6 cellular contexts compared by ENCODE assay signal in genomic region chr7:99657879-99658278, GRCh38. TPM values are rescaled to one million over a fixed set of nuclear protein-coding genes. Genes with fewer than 3 reads are reported as not detected.
"Had no signal": no experiment of that assay in that cellular context is flagged by ENCODE, and none has a peak within 500 bp of the region (broad histone marks: within the 10 kb centered on the region; RNA-seq: fewer than 3 reads in every experiment).

No MANE protein-coding gene starts in this region.

RNA-seq across cellular contexts. Expression of gene CYP3A5, which starts 21.9 kb away (rescaled TPM):
- total RNA-seq: activated naive CD8-positive, alpha-beta T cell treated with anti-CD3 and anti-CD28 coated beads for 36 hours; activated naive CD8-positive, alpha-beta T cell treated with anti-CD3 and anti-CD28 coated beads, Interleukin-2, amount 10 ng/mL, durations not matched to agents 7 days and 5 days; activated T-helper 1 cell treated with anti-CD3 and anti-CD28 coated beads, Interleukin-12 subunit alpha, Interleukin-12 subunit beta, Interleukin-2, Interleukin-4 antibody, amounts not matched to agents 30 ng/mL and 10 ng/mL and 1 ng/mL, durations not matched to agents 14 hours and 24 hours and 36 hours; activated T-helper 2 cell treated with anti-CD3 and anti-CD28 coated beads, Interferon-gamma antibody, Interleukin-2, Interleukin-4, amounts not matched to agents 10 μg/mL and 5 μg/mL and 100 μg/mL, durations not matched to agents 14 hours and 24 hours and 36 hours; chondrocyte had no signal

RNA-seq across cellular contexts. Expression of gene TMEM225B, which starts 59.8 kb away (rescaled TPM):
- total RNA-seq: cardiac septum had no signal
